Comparison of ENCODE assay signal across 9 cellular contexts in the genomic region with DNA sequence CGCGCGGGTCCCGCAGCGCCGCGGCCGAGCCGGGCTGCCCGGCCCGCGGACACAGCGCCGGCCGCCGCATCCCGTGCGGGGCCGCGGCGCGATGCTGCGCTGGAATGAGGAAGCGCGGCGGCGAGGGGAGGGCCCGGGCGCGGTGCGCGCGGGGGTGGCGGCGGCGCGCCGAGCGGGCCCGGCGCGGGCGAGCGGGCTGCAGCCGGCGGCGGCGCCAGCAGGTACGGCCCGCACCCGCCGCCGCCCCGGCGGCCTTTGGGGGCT. TPM values are rescaled to one million over a fixed set of nuclear protein-coding genes. Genes with fewer than 3 reads are reported as not detected.
A peak's percentile ranks its signal among the peaks of the same experiment; 100 is the strongest.
DNase-seq lines count a peak whose midpoint lies in the region; ATAC-seq and TF ChIP-seq lines count a peak whose summit lies in the region.
"Had no signal": no experiment of that assay in that cellular context is flagged by ENCODE, and none has a peak within 500 bp of the region (broad histone marks: within the 10 kb centered on the region; RNA-seq: fewer than 3 reads in every experiment).

No MANE protein-coding gene starts in this region.

- no peak overlapping the region for H3K9ac ChIP-seq in endodermal cell (ENCODE audit: extremely low read depth, low read length, poor library complexity, severe bottlenecking)

- no peaks in the 10 kb centered on the region for H3K9me3 ChIP-seq in CD4-positive, alpha-beta T cell (ENCODE audit: control insufficient read depth, low read length)
- H3K9me3 ChIP-seq in endodermal cell (ENCODE audit: control insufficient read depth, low read length): no peaks in the 10 kb centered on the region
- H3K9me3 ChIP-seq in gastrocnemius medialis: no peaks in the 10 kb centered on the region

- H3K27ac ChIP-seq in CD4-positive, alpha-beta T cell (ENCODE audit: low read depth, low read length): peak overlapping the region; percentile 93
- H3K27ac ChIP-seq in HL-60 (replicated peaks): peak overlapping the region; percentile 87
- no peak overlapping the region for H3K27ac ChIP-seq in endodermal cell (ENCODE audit: low read depth, low read length)
- no peak overlapping the region for H3K27ac ChIP-seq in gastrocnemius medialis

- POLR2A ChIA-PET in CD4-positive, alpha-beta T cell (lab: Charles Lee): interaction anchor here (2.2 to 32.3 kb wide), 5 partner anchors 17 to 99 kb away, joined by 13 to 2111 read pairs (median 342); no protein-coding TSS in a partner anchor

- peaks cover 60% of the 10 kb centered on the region for H3K4me1 Mint-ChIP-seq in CD4-positive, alpha-beta T cell (ENCODE audit: low read depth)
- peaks cover 3% of the 10 kb centered on the region for H3K4me1 Mint-ChIP-seq in endodermal cell

- in situ Hi-C loops in gastrocnemius medialis (cut with MboI; ENCODE audit: low sequenced_read_pairs in 4 of 4): no loop called here

- intact Hi-C loops in CD4-positive, alpha-beta T cell (cut with DNase I, micrococcal nuclease): loop anchor here (1.0 to 5.0 kb wide), 7 partner anchors 23 to 162 kb away; no protein-coding TSS in a partner anchor
- intact Hi-C loops in gastrocnemius medialis (cut with DNase I; ENCODE audit: low total_unique reads): no loop called here

- H3K27ac Mint-ChIP-seq in CD4-positive, alpha-beta T cell: no peak overlapping the region
- no peak overlapping the region for H3K27ac Mint-ChIP-seq in endodermal cell
- H3K27ac Mint-ChIP-seq: brain had no signal

- ATAC-seq in CD4-positive, alpha-beta T cell (ENCODE audit: poor library complexity): peak; percentile 15
- ATAC-seq in GM19455 (IDR thresholded peaks at IDR 0.05; ENCODE audit: unreplicated experiment): peak; percentile 29
- no peak for ATAC-seq in gastrocnemius medialis

- CTCF ChIA-PET in CD4-positive, alpha-beta T cell (lab: Charles Lee): interaction anchor here (1.3 to 8.4 kb wide), 3 partner anchors 18 to 98 kb away, joined by 3 to 70 read pairs (median 4); no protein-coding TSS in a partner anchor

- no peaks in the 10 kb centered on the region for H3K4me1 ChIP-seq in endodermal cell (ENCODE audit: control insufficient read depth, insufficient read depth, low read length)
- no peaks in the 10 kb centered on the region for H3K4me1 ChIP-seq in gastrocnemius medialis

- no peaks in the 10 kb centered on the region for H3K27me3 Mint-ChIP-seq in CD4-positive, alpha-beta T cell
- peaks cover 68% of the 10 kb centered on the region for H3K27me3 Mint-ChIP-seq in endodermal cell (ENCODE audit: insufficient read depth)

- peaks cover 45% of the 10 kb centered on the region for H3K36me3 Mint-ChIP-seq in CD4-positive, alpha-beta T cell (ENCODE audit: low read depth)
- no peaks in the 10 kb centered on the region for H3K36me3 Mint-ChIP-seq in endodermal cell (ENCODE audit: low read depth)
- H3K36me3 Mint-ChIP-seq: brain had no signal

- no peak for TF ChIP-seq CTCF in CD4-positive, alpha-beta T cell (IDR thresholded peaks at IDR 0.05)
- TF ChIP-seq CTCF in HL-60 (IDR thresholded peaks at IDR 0.05; ENCODE audit: insufficient read depth, low read length) (no peak), endodermal cell (conservative IDR thresholded peaks at IDR 0.05) (no peak), gastrocnemius medialis (IDR thresholded peaks at IDR 0.05 in 4 of 5, conservative IDR thresholded peaks at IDR 0.05 in 1 of 5) (no peak)

- TF ChIP-seq POLR2A in gastrocnemius medialis (IDR thresholded peaks at IDR 0.05): no peak

- no peaks in the 10 kb centered on the region for H3K9me3 Mint-ChIP-seq in CD4-positive, alpha-beta T cell
- no peaks in the 10 kb centered on the region for H3K9me3 Mint-ChIP-seq in endodermal cell

- peak in 1 of 10 experiments; percentile 65 for DNase-seq in CD4-positive, alpha-beta T cell
- DNase-seq in HL-60 (ENCODE audit: low read depth in 1 of 2, low spot score in 1 of 2) (no peak), endodermal cell (no peak), gastrocnemius medialis (no peak), anterior cingulate cortex (lab: John Stamatoyannopoulos, UW) (no peak), NCI-H1694 (lab: John Stamatoyannopoulos, UW) (no peak), cerebellar nuclear complex (lab: John Stamatoyannopoulos, UW) (no peak)

- H3K36me3 ChIP-seq in endodermal cell (ENCODE audit: control insufficient read depth, insufficient read depth, low read length) (no peaks in the 10 kb centered on the region), gastrocnemius medialis (no peaks in the 10 kb centered on the region)

- no peaks in the 10 kb centered on the region for H3K27me3 ChIP-seq in CD4-positive, alpha-beta T cell (ENCODE audit: control insufficient read depth, insufficient read depth, low read length)
- H3K27me3 ChIP-seq in HL-60 (ENCODE audit: insufficient read depth, poor library complexity, severe bottlenecking) (no peaks in the 10 kb centered on the region), endodermal cell (ENCODE audit: control insufficient read depth, insufficient read depth, low read length, poor library complexity, severe bottlenecking) (peaks cover 64% of the 10 kb centered on the region), gastrocnemius medialis (peaks cover 30 to 37% (median 33%) of the 10 kb centered on the region in 3 donors)

- WGBS in endodermal cell (ENCODE audit: insufficient coverage in 1 of 2, insufficient read length in 1 of 2), 2 experiments: 0 to 5% methylated on average over 4 to 55 of the region's 55 CpGs

- H3K4me3 Mint-ChIP-seq in CD4-positive, alpha-beta T cell: no peak overlapping the region
- peak overlapping the region; percentile 64 for H3K4me3 Mint-ChIP-seq in endodermal cell

- H3K4me3 ChIP-seq in HL-60 (replicated peaks; ENCODE audit: insufficient read depth, low read length) (peak overlapping the region; percentile 42), endodermal cell (ENCODE audit: low read length) (no peak overlapping the region), gastrocnemius medialis (peak overlapping the region in 3 of 4 donors; percentile 25 to 35 (median 35))

RNA-seq across cellular contexts. Expression of a gene that starts 0.7 kb away (rescaled TPM):
- total RNA-seq in CD4-positive, alpha-beta T cell: 100 to 1,000 TPM; 297 to 300 TPM
- total RNA-seq in endodermal cell (under 1 TPM; 0.44 to 0.55 TPM), gastrocnemius medialis (1 to 10 TPM in 3 of 4 donors, under 1 TPM in 1; 0.22 to 3.6 (median 1.9) TPM)
- 3.3 TPM for polyA plus RNA-seq in endodermal cell (2013, experiment 1 of 2)
- polyA plus RNA-seq in endodermal cell (2013, experiment 2 of 2): 3.6 TPM

Comparison
In these comparisons a context has a peak if more than half of its experiments do, and no peak if none do; other contexts are left out.
1. ATAC-seq: peak in CD4-positive, alpha-beta T cell (single experiment) and GM19455 (single experiment); none in gastrocnemius medialis (0 of 2).
2. H3K27ac ChIP-seq: peak in CD4-positive, alpha-beta T cell (single experiment) and HL-60 (single experiment); none in endodermal cell (single experiment) and gastrocnemius medialis (0 of 4).
3. RNA of a gene that starts 0.7 kb away (total RNA-seq): 297 to 300 TPM in CD4-positive, alpha-beta T cell; 0.22 to 3.6 TPM in gastrocnemius medialis and 0.44 to 0.55 TPM in endodermal cell; every median in the first group is over 10 times any median in the second.